8 cellular contexts compared by ENCODE assay signal in genomic region chr19:19064098-19064722, GRCh38. TPM values are rescaled to one million over a fixed set of nuclear protein-coding genes. Genes with fewer than 3 reads are reported as not detected.
DNase-seq lines count a peak whose midpoint lies in the region; ATAC-seq, FAIRE-seq and TF ChIP-seq lines count a peak whose summit lies in the region.

No MANE protein-coding gene starts in this region.

- CTCF ChIA-PET in GM12878 (lab: Yijun Ruan, JAX): interaction anchor here (1.8 kb wide), 2 partner anchors 52 to 110 kb away, joined by 5 to 9 read pairs; no protein-coding TSS in a partner anchor

- H3K27me3 ChIP-seq in GM12878 (replicated peaks in 1 of 2; ENCODE audit: control insufficient read depth in 2 of 2, insufficient read depth in 2 of 2, low read length in 1 of 2) (no peaks in the 10 kb centered on the region), right lobe of liver (no peaks in the 10 kb centered on the region), upper lobe of right lung (no peaks in the 10 kb centered on the region)

- no peak; the same call in 2 of the 3 replicates for ATAC-seq in GM12878
- ATAC-seq in right lobe of liver: no peak
- ATAC-seq in upper lobe of right lung: peak; percentile 1
- ATAC-seq in HG02642 (IDR thresholded peaks at IDR 0.05; ENCODE audit: poor library complexity, unreplicated experiment): no peak

- peak overlapping the region; percentile 89 for H3K27ac ChIP-seq in GM12878 (ENCODE audit: control insufficient read depth, insufficient read depth)
- peak overlapping the region in 2 of 3 donors; percentile 54 to 83 for H3K27ac ChIP-seq in right lobe of liver
- H3K27ac ChIP-seq in upper lobe of right lung: peak overlapping the region; percentile 58

- RAD21 ChIA-PET in GM12878 (lab: Charles Lee; ENCODE audit: unreplicated experiment): interaction anchor here (1.4 kb wide), 1 partner anchor 110 kb away, joined by 6 read pairs; no protein-coding TSS in a partner anchor

- TF ChIP-seq POLR2A in GM12878 (IDR thresholded peaks at IDR 0.05; ENCODE audit: low read depth, low read length) (peak; percentile 27; the same call in 1 of the 2 replicates), right lobe of liver (IDR thresholded peaks at IDR 0.05) (no peak)

- H3K9me3 ChIP-seq in GM12878 (replicated peaks; ENCODE audit: control insufficient read depth, insufficient read depth, low read length) (no peaks in the 10 kb centered on the region), right lobe of liver (no peaks in the 10 kb centered on the region), upper lobe of right lung (no peaks in the 10 kb centered on the region)

- H3K27me3 Mint-ChIP-seq in activated CD4-positive, alpha-beta T cell treated with anti-CD3 and anti-CD28 coated beads, Interleukin-2, amount 10 ng/mL, durations not matched to agents 24 days and 14 days: no peaks in the 10 kb centered on the region

- TF ChIP-seq EP300 in GM12878 (IDR thresholded peaks at IDR 0.05; ENCODE audit: borderline replicate concordance in 1 of 2, control insufficient read depth in 1 of 2, low read depth in 2 of 2, low read length in 2 of 2): no peak

- H3K79me2 ChIP-seq in GM12878 (ENCODE audit: control insufficient read depth, insufficient read depth, low read length): peaks cover 26% of the 10 kb centered on the region

- intact Hi-C loops in activated CD4-positive, alpha-beta T cell treated with anti-CD3 and anti-CD28 coated beads, Interleukin-2, amount 10 ng/mL, durations not matched to agents 24 days and 14 days (cut with micrococcal nuclease): no loop called here
- intact Hi-C loops in GM12878 (cut with micrococcal nuclease; ENCODE audit: unreplicated experiment): no loop called here
- intact Hi-C loops in right lobe of liver (cut with DNase I): no loop called here
- intact Hi-C loops in upper lobe of right lung (cut with DNase I): no loop called here

- no TSS peak for BruUV-seq in GM12878 (replicated peaks; lab: Mats Ljungman, UMichigan)

- peak overlapping the region; percentile 89 for H3K9ac ChIP-seq in GM12878 (ENCODE audit: control insufficient read depth, insufficient read depth, low read length)

- peak; percentile 12; the same call in 1 of the 2 replicates for TF ChIP-seq RAD21 in GM12878 (IDR thresholded peaks at IDR 0.05; ENCODE audit: insufficient read depth, low read depth, low read length)

- SMC1A ChIA-PET in GM12878 (lab: Charles Lee; ENCODE audit: uncharacterized antibody, unreplicated experiment): interaction anchor here (0.6 kb wide), 1 partner anchor 66 kb away, joined by 4 read pairs; no protein-coding TSS in a partner anchor

- peak overlapping the region; percentile 85; the same call in 1 of the 2 replicates for H2AFZ ChIP-seq in GM12878 (ENCODE audit: control insufficient read depth, low read depth, low read length)

- H3K4me2 ChIP-seq in GM12878 (ENCODE audit: control insufficient read depth, insufficient read depth): peak overlapping the region; percentile 94

- H3K36me3 ChIP-seq in GM12878 (ENCODE audit: control insufficient read depth in 2 of 2, insufficient read depth in 2 of 2, low read length in 1 of 2): peaks cover 2 to 4% of the 10 kb centered on the region in 2 experiments; a peak in 3 of 4 replicates
- no peaks in the 10 kb centered on the region for H3K36me3 ChIP-seq in right lobe of liver
- H3K36me3 ChIP-seq in upper lobe of right lung: no peaks in the 10 kb centered on the region

- no peaks in the 10 kb centered on the region for H3K9me3 Mint-ChIP-seq in activated CD4-positive, alpha-beta T cell treated with anti-CD3 and anti-CD28 coated beads, Interleukin-2, amount 10 ng/mL, durations not matched to agents 24 days and 14 days

- H3K4me3 ChIP-seq in GM12878 (peak overlapping the region; percentile 95), right lobe of liver (peak overlapping the region; percentile 58 to 85 (median 73)), upper lobe of right lung (peak overlapping the region; percentile 62)

- DNase-seq in activated CD4-positive, alpha-beta T cell treated with anti-CD3 and anti-CD28 coated beads, Interleukin-2, amount 10 ng/mL, durations not matched to agents 24 days and 14 days: no peak
- no peak for DNase-seq in activated CD4-positive, alpha-beta T cell treated with anti-CD3 and anti-CD28 coated beads for 1 hour
- DNase-seq in Kasumi-1 (lab: John Stamatoyannopoulos, UW): peak; percentile 56 to 75
- DNase-seq in GM12878 (ENCODE audit: low read depth, low spot score): no peak
- no peak for DNase-seq in right lobe of liver
- no peak for DNase-seq in upper lobe of right lung
- DNase-seq in NCI-H2107 treated with DMSO at 0.1 percent for 48 hours (lab: John Stamatoyannopoulos, UW; ENCODE audit: unreplicated experiment): no peak

- H3K4me3 Mint-ChIP-seq in activated CD4-positive, alpha-beta T cell treated with anti-CD3 and anti-CD28 coated beads, Interleukin-2, amount 10 ng/mL, durations not matched to agents 24 days and 14 days: peak overlapping the region; percentile 88

- POLR2A ChIA-PET in GM12878 (lab: Charles Lee): interaction anchor here (1.0 to 1.9 kb wide), 2 partner anchors 105 to 145 kb away, joined by 4 to 6 read pairs; partner anchors contain the start of genes COPE, DDX49 and MEF2B

- WGBS in GM12878 (ENCODE audit: insufficient coverage, insufficient replicate concordance, low lambda C conversion rate, missing lambda C conversion rate): 4% methylated on average over 23 of the region's 29 CpGs
- WGBS in right lobe of liver (ENCODE audit: insufficient coverage, low coverage, low lambda C conversion rate, missing lambda C conversion rate): under 1% methylated on average over 9 of the region's 29 CpGs

- H3K27ac Mint-ChIP-seq in activated CD4-positive, alpha-beta T cell treated with anti-CD3 and anti-CD28 coated beads, Interleukin-2, amount 10 ng/mL, durations not matched to agents 24 days and 14 days: peak overlapping the region; percentile 83

- FAIRE-seq in GM12878 (lab: Jason Lieb, UNC): no peak

- H3K36me3 Mint-ChIP-seq in activated CD4-positive, alpha-beta T cell treated with anti-CD3 and anti-CD28 coated beads, Interleukin-2, amount 10 ng/mL, durations not matched to agents 24 days and 14 days (ENCODE audit: low read depth): peaks cover 2% of the 10 kb centered on the region

- H3K4me1 ChIP-seq in GM12878 (ENCODE audit: control insufficient read depth, insufficient read depth, low read length) (peaks cover 21% of the 10 kb centered on the region), right lobe of liver (peaks cover 0 to 65% (median 22%) of the 10 kb centered on the region in 4 donors), upper lobe of right lung (peaks cover 27% of the 10 kb centered on the region)

- peaks cover 28% of the 10 kb centered on the region for H3K4me1 Mint-ChIP-seq in activated CD4-positive, alpha-beta T cell treated with anti-CD3 and anti-CD28 coated beads, Interleukin-2, amount 10 ng/mL, durations not matched to agents 24 days and 14 days

- in situ Hi-C loops in GM12878 (cut with MboI): no loop called here

- no peaks in the 10 kb centered on the region for H4K20me1 ChIP-seq in GM12878 (ENCODE audit: control insufficient read depth, insufficient read depth)

- peak in 2 of 3 experiments; percentile 40 to 41; a peak in 4 of 6 replicates for TF ChIP-seq CTCF in GM12878 (IDR thresholded peaks at IDR 0.05 in 2 of 3, conservative IDR thresholded peaks at IDR 0.05 in 1 of 3; ENCODE audit: control insufficient read depth in 2 of 3, extremely low read depth in 1 of 3, insufficient read depth in 1 of 3, low read depth in 3 of 3, low read length in 3 of 3)
- peak in 1 of 4 donors; percentile 18 for TF ChIP-seq CTCF in right lobe of liver (IDR thresholded peaks at IDR 0.05)
- peak; percentile 16 for TF ChIP-seq CTCF in upper lobe of right lung (IDR thresholded peaks at IDR 0.05)

RNA-seq across cellular contexts. Expression of gene SLC25A42, which starts 0.4 kb away (rescaled TPM):
- 8.0 and 8.1 TPM in 2 replicates for total RNA-seq in activated CD4-positive, alpha-beta T cell treated with anti-CD3 and anti-CD28 coated beads, Interleukin-2, amount 10 ng/mL, durations not matched to agents 24 days and 14 days
- total RNA-seq in GM12878 (2013; cell fraction: nucleolus; rRNA removed): 12.8 and 17.0 TPM in 2 replicates
- total RNA-seq in GM12878 (2014; rRNA removed): 8.0 and 10.4 TPM in 2 replicates
- 5.2 and 7.0 TPM in 2 replicates for total RNA-seq in GM12878 (2014; rRNA removed; fragmentation: Illumina TruSeq; extraction: Trizol)
- total RNA-seq in GM12878 (2021): 17.0 and 17.2 TPM in 2 replicates
- 8.4 TPM for polyA plus RNA-seq in GM12878 (2011; ENCODE audit: low read depth)
- 3.6 and 5.9 TPM in 2 replicates for polyA plus RNA-seq in GM12878 (2011; rRNA removed)
- 7.4 and 10.1 TPM in 2 replicates for polyA plus RNA-seq in GM12878 (2011; cell fraction: cytosol; rRNA removed)
- 18.8 and 20.1 TPM in 2 replicates for polyA plus RNA-seq in GM12878 (2011; cell fraction: nucleus; rRNA removed)
- polyA plus RNA-seq in GM12878 (2012): 16.6 and 17.5 TPM in 2 replicates
- 4.2 and 8.8 TPM in 2 replicates for polyA plus RNA-seq in GM12878 (2014; fragmentation: Illumina TruSeq; extraction: Trizol)
- polyA plus RNA-seq in GM12878 (2014; fragmentation: Nextera tagmentation; extraction: Ambion mirVana): 1 to 10 TPM in 1 of 2 experiments, under 1 TPM in 1; 0.24 to 1.5 TPM
- polyA plus RNA-seq in GM12878 (2014; rRNA removed): 14.5 and 18.0 TPM in 2 replicates
- 10 to 100 TPM; 17.4 to 19.2 TPM for polyA plus RNA-seq in GM12878 (2016; fragmentation: Nextera tagmentation; extraction: Ambion mirVana)
- 5.5 and 8.1 TPM in 2 replicates for polyA minus RNA-seq in GM12878 (2011; rRNA and poly(A)+ RNA removed)
- 4.8 and 10.7 TPM in 2 replicates for polyA minus RNA-seq in GM12878 (2011; cell fraction: cytosol; rRNA and poly(A)+ RNA removed)
- 4.1 and 5.5 TPM in 2 replicates for polyA minus RNA-seq in GM12878 (2011; cell fraction: nucleus; rRNA and poly(A)+ RNA removed)
- 10 to 100 TPM; 20.7 to 80.7 (median 69.7) TPM for total RNA-seq in right lobe of liver
- total RNA-seq in upper lobe of right lung: 12.7 TPM

RNA-seq across cellular contexts. Expression of gene ARMC6, which starts 30.8 kb away (rescaled TPM):
- total RNA-seq in activated CD4-positive, alpha-beta T cell treated with anti-CD3 and anti-CD28 coated beads, Interleukin-2, amount 10 ng/mL, durations not matched to agents 24 days and 14 days: 57.7 and 61.9 TPM in 2 replicates
- total RNA-seq in GM12878 (2013; cell fraction: nucleolus; rRNA removed): 26.5 and 28.8 TPM in 2 replicates
- total RNA-seq in GM12878 (2014; rRNA removed) (54.6 and 64.4 TPM in 2 replicates), GM12878 (2014; rRNA removed; fragmentation: Illumina TruSeq; extraction: Trizol) (22.8 and 27.1 TPM in 2 replicates), GM12878 (2021) (45.3 and 53.9 TPM in 2 replicates), right lobe of liver (10 to 100 TPM; 19.3 to 64.8 (median 41.4) TPM), upper lobe of right lung (21.7 TPM)
- polyA plus RNA-seq in GM12878 (2011; ENCODE audit: low read depth): 6.5 TPM
- polyA plus RNA-seq in GM12878 (2011; rRNA removed) (20.0 and 26.5 TPM in 2 replicates), GM12878 (2014; fragmentation: Illumina TruSeq; extraction: Trizol) (15.8 and 32.4 TPM in 2 replicates), GM12878 (2014; fragmentation: Nextera tagmentation; extraction: Ambion mirVana) (1 to 10 TPM; 1.1 to 2.6 TPM), GM12878 (2014; rRNA removed) (50.8 and 53.5 TPM in 2 replicates), GM12878 (2016; fragmentation: Nextera tagmentation; extraction: Ambion mirVana) (10 to 100 TPM; 54.3 to 59.1 TPM)
- 32.8 and 53.0 TPM in 2 replicates for polyA plus RNA-seq in GM12878 (2011; cell fraction: cytosol; rRNA removed)
- 54.8 and 64.4 TPM in 2 replicates for polyA plus RNA-seq in GM12878 (2011; cell fraction: nucleus; rRNA removed)
- polyA plus RNA-seq in GM12878 (2012): 17.5 and 20.1 TPM in 2 replicates
- polyA minus RNA-seq in GM12878 (2011; rRNA and poly(A)+ RNA removed): 34.6 and 49.9 TPM in 2 replicates
- 21.7 and 25.0 TPM in 2 replicates for polyA minus RNA-seq in GM12878 (2011; cell fraction: cytosol; rRNA and poly(A)+ RNA removed)
- polyA minus RNA-seq in GM12878 (2011; cell fraction: nucleus; rRNA and poly(A)+ RNA removed): 10.0 and 16.0 TPM in 2 replicates

RNA-seq across cellular contexts. Expression of gene SUGP2, which starts 30.9 kb away (rescaled TPM):
- 114 and 128 TPM in 2 replicates for total RNA-seq in activated CD4-positive, alpha-beta T cell treated with anti-CD3 and anti-CD28 coated beads, Interleukin-2, amount 10 ng/mL, durations not matched to agents 24 days and 14 days
- total RNA-seq in GM12878 (2013; cell fraction: nucleolus; rRNA removed): 284 and 324 TPM in 2 replicates
- total RNA-seq in GM12878 (2014; rRNA removed): 56.5 and 56.7 TPM in 2 replicates
- 55.3 and 56.4 TPM in 2 replicates for total RNA-seq in GM12878 (2014; rRNA removed; fragmentation: Illumina TruSeq; extraction: Trizol)
- 93.9 and 102 TPM in 2 replicates for total RNA-seq in GM12878 (2021)
- 68.8 TPM for polyA plus RNA-seq in GM12878 (2011; ENCODE audit: low read depth)
- 113 and 120 TPM in 2 replicates for polyA plus RNA-seq in GM12878 (2011; rRNA removed)
- polyA plus RNA-seq in GM12878 (2011; cell fraction: cytosol; rRNA removed): 97.9 and 128 TPM in 2 replicates
- polyA plus RNA-seq in GM12878 (2011; cell fraction: nucleus; rRNA removed): 312 and 337 TPM in 2 replicates
- polyA plus RNA-seq in GM12878 (2012): 85.6 and 107 TPM in 2 replicates
- polyA plus RNA-seq in GM12878 (2014; fragmentation: Illumina TruSeq; extraction: Trizol): 79.0 and 82.1 TPM in 2 replicates
- polyA plus RNA-seq in GM12878 (2014; fragmentation: Nextera tagmentation; extraction: Ambion mirVana): 10 to 100 TPM; 15.0 to 38.6 TPM
- 120 and 126 TPM in 2 replicates for polyA plus RNA-seq in GM12878 (2014; rRNA removed)
- 10 to 100 TPM; 56.7 to 57.6 TPM for polyA plus RNA-seq in GM12878 (2016; fragmentation: Nextera tagmentation; extraction: Ambion mirVana)
- 33.2 and 44.7 TPM in 2 replicates for polyA minus RNA-seq in GM12878 (2011; rRNA and poly(A)+ RNA removed)
- 16.0 and 22.8 TPM in 2 replicates for polyA minus RNA-seq in GM12878 (2011; cell fraction: cytosol; rRNA and poly(A)+ RNA removed)
- polyA minus RNA-seq in GM12878 (2011; cell fraction: nucleus; rRNA and poly(A)+ RNA removed): 50.5 and 55.7 TPM in 2 replicates
- 10 to 100 TPM; 17.4 to 36.4 (median 30.0) TPM for total RNA-seq in right lobe of liver
- 75.6 TPM for total RNA-seq in upper lobe of right lung

Comparison
In these comparisons a context has a peak if more than half of its experiments do, and no peak if none do; other contexts are left out.
1. DNase-seq: peak in Kasumi-1 (2 of 2); none in activated CD4-positive, alpha-beta T cell treated with anti-CD3 and anti-CD28 coated beads, Interleukin-2, amount 10 ng/mL, durations not matched to agents 24 days and 14 days (single experiment), activated CD4-positive, alpha-beta T cell treated with anti-CD3 and anti-CD28 coated beads for 1 hour (single experiment), GM12878 (single experiment), right lobe of liver (0 of 3), upper lobe of right lung (single experiment) and NCI-H2107 treated with DMSO at 0.1 percent for 48 hours (single experiment).
2. Peak in every context shown above with its lines, with median percentiles within 50 percentile points of each other: H3K27ac ChIP-seq and H3K4me3 ChIP-seq.